In genomic region chr6:30127238-30128093, GRCh38 we compare ENCODE assay signal across 12 cellular contexts. TPM values are rescaled to one million over a fixed set of nuclear protein-coding genes. Genes with fewer than 3 reads are reported as not detected.
DNase-seq lines count a peak whose midpoint lies in the region; ATAC-seq and TF ChIP-seq lines count a peak whose summit lies in the region.
"Had no signal": no experiment of that assay in that cellular context is flagged by ENCODE, and none has a peak within 500 bp of the region (broad histone marks: within the 10 kb centered on the region; RNA-seq: fewer than 3 reads in every experiment).

No MANE protein-coding gene starts in this region.

- H3K27me3 Mint-ChIP-seq in activated T-helper 1 cell treated with anti-CD3 and anti-CD28 coated beads, Interleukin-12 subunit alpha, Interleukin-12 subunit beta, Interleukin-2, Interleukin-4 antibody, amounts not matched to agents 30 ng/mL and 10 ng/mL and 1 ng/mL, durations not matched to agents 14 hours and 24 hours and 36 hours (ENCODE audit: insufficient read depth) = peaks cover 61% of the 10 kb centered on the region

- 6% methylated on average over 50 of the region's 50 CpGs for WGBS in right cardiac atrium

- H3K9ac ChIP-seq in BLaER1 treated with 17β-estradiol and CSF1 and Interleukin-3, amounts not matched to agents 10 nM and 100 nM = peak overlapping the region in 10 of 11 experiments; percentile 2 to 50 (median 23); a peak in 11 of 22 replicates
- no peak overlapping the region for H3K9ac ChIP-seq in neural cell (ENCODE audit: low read length)

- no peak for TF ChIP-seq RAD21 in neural cell (conservative IDR thresholded peaks at IDR 0.05)

- H3K27ac ChIP-seq in BLaER1 treated with 17β-estradiol and CSF1 and Interleukin-3, amounts not matched to agents 10 nM and 100 nM = no peak overlapping the region
- no peak overlapping the region for H3K27ac ChIP-seq in right cardiac atrium (ENCODE audit: low read length)
- H3K27ac ChIP-seq in neural cell (ENCODE audit: low read length) = no peak overlapping the region

- DNase-seq in activated T-helper 1 cell treated with anti-CD3 and anti-CD28 coated beads, Interleukin-12 subunit alpha, Interleukin-12 subunit beta, Interleukin-2, Interleukin-4 antibody, amounts not matched to agents 30 ng/mL and 10 ng/mL and 1 ng/mL, durations not matched to agents 14 hours and 24 hours and 36 hours (ENCODE audit: low spot score) = no peak
- DNase-seq in right cardiac atrium = peak in 2 of 3 donors; percentile 40 to 50
- no peak for DNase-seq in NCI-H1092 treated with DMSO at 0.1 percent for 48 hours (lab: John Stamatoyannopoulos, UW)
- DNase-seq in posterior cingulate gyrus = no peak
- DNase-seq in activated effector memory CD4-positive, alpha-beta T cell treated with anti-CD3 and anti-CD28 coated beads, Interleukin-2, amount 50 U/mL, for 16 hours = no peak
- no peak for DNase-seq in SIG-M5 (lab: John Stamatoyannopoulos, UW)
- DNase-seq: DND-41; naive thymus-derived CD4-positive, alpha-beta T cell; NCI-H345 had no signal

- TF ChIP-seq EP300 in neural cell (conservative IDR thresholded peaks at IDR 0.05; ENCODE audit: poor library complexity, severe bottlenecking) = no peak

- no peak for TF ChIP-seq CTCF in neural cell (IDR thresholded peaks at IDR 0.05; ENCODE audit: poor library complexity, severe bottlenecking)

- no peaks in the 10 kb centered on the region for H3K9me2 ChIP-seq in neural cell (ENCODE audit: insufficient read depth, low read length)

- no peaks in the 10 kb centered on the region for H3K9me3 ChIP-seq in BLaER1 treated with 17β-estradiol and CSF1 and Interleukin-3, amounts not matched to agents 10 nM and 100 nM (replicated peaks in 1 of 11)
- H3K9me3 ChIP-seq in right cardiac atrium (ENCODE audit: control insufficient read depth, low read length) (no peaks in the 10 kb centered on the region), neural cell (ENCODE audit: low read length) (no peaks in the 10 kb centered on the region)

- no peaks in the 10 kb centered on the region for H3K9me3 Mint-ChIP-seq in activated T-helper 1 cell treated with anti-CD3 and anti-CD28 coated beads, Interleukin-12 subunit alpha, Interleukin-12 subunit beta, Interleukin-2, Interleukin-4 antibody, amounts not matched to agents 30 ng/mL and 10 ng/mL and 1 ng/mL, durations not matched to agents 14 hours and 24 hours and 36 hours
- H3K9me3 Mint-ChIP-seq: naive thymus-derived CD4-positive, alpha-beta T cell had no signal

- peaks cover 25% of the 10 kb centered on the region for H3K4me1 Mint-ChIP-seq in activated T-helper 1 cell treated with anti-CD3 and anti-CD28 coated beads, Interleukin-12 subunit alpha, Interleukin-12 subunit beta, Interleukin-2, Interleukin-4 antibody, amounts not matched to agents 30 ng/mL and 10 ng/mL and 1 ng/mL, durations not matched to agents 14 hours and 24 hours and 36 hours (ENCODE audit: low read depth)

- no peaks in the 10 kb centered on the region for H3F3A ChIP-seq in neural cell (ENCODE audit: insufficient read depth, low read length, poor library complexity, severe bottlenecking)

- no peak overlapping the region for H2AFZ ChIP-seq in neural cell (ENCODE audit: low read depth, low read length)

- peak overlapping the region; percentile 19 to 64 (median 45); a peak in 19 of 20 replicates for H3K4me3 ChIP-seq in BLaER1 treated with 17β-estradiol and CSF1 and Interleukin-3, amounts not matched to agents 10 nM and 100 nM
- H3K4me3 ChIP-seq in right cardiac atrium (ENCODE audit: low read length) (no peak overlapping the region), neural cell (ENCODE audit: low read length) (peak overlapping the region; percentile 53)

- H3K36me3 Mint-ChIP-seq in activated T-helper 1 cell treated with anti-CD3 and anti-CD28 coated beads, Interleukin-12 subunit alpha, Interleukin-12 subunit beta, Interleukin-2, Interleukin-4 antibody, amounts not matched to agents 30 ng/mL and 10 ng/mL and 1 ng/mL, durations not matched to agents 14 hours and 24 hours and 36 hours (ENCODE audit: low read depth) = no peaks in the 10 kb centered on the region
- H3K36me3 Mint-ChIP-seq: naive thymus-derived CD4-positive, alpha-beta T cell had no signal

- ATAC-seq in right cardiac atrium = peak in 1 of 2 donors; percentile 45
- ATAC-seq: naive thymus-derived CD4-positive, alpha-beta T cell had no signal

- H3K4me1 ChIP-seq in BLaER1 treated with 17β-estradiol and CSF1 and Interleukin-3, amounts not matched to agents 10 nM and 100 nM = peaks cover 10 to 50% (median 30%) of the 10 kb centered on the region in 10 experiments; a peak in 18 of 20 replicates
- no peaks in the 10 kb centered on the region for H3K4me1 ChIP-seq in right cardiac atrium (ENCODE audit: control insufficient read depth, insufficient read depth, low read length)

- H3K4me2 ChIP-seq in BLaER1 treated with 17β-estradiol and CSF1 and Interleukin-3, amounts not matched to agents 10 nM and 100 nM = peak overlapping the region; percentile 76 to 95 (median 87)
- H3K4me2 ChIP-seq in neural cell (ENCODE audit: low read length) = no peak overlapping the region

- intact Hi-C loops in activated T-helper 1 cell treated with anti-CD3 and anti-CD28 coated beads, Interleukin-12 subunit alpha, Interleukin-12 subunit beta, Interleukin-2, Interleukin-4 antibody, amounts not matched to agents 30 ng/mL and 10 ng/mL and 1 ng/mL, durations not matched to agents 14 hours and 24 hours and 36 hours (cut with micrococcal nuclease) = no loop called here
- intact Hi-C loops in right cardiac atrium (cut with DNase I) = no loop called here
- intact Hi-C loops in posterior cingulate gyrus (cut with DNase I) = no loop called here

- peaks cover 21 to 43% (median 37%) of the 10 kb centered on the region in 11 experiments for H3K27me3 ChIP-seq in BLaER1 treated with 17β-estradiol and CSF1 and Interleukin-3, amounts not matched to agents 10 nM and 100 nM
- no peaks in the 10 kb centered on the region for H3K27me3 ChIP-seq in right cardiac atrium (ENCODE audit: control insufficient read depth, insufficient read depth)
- H3K27me3 ChIP-seq in neural cell (ENCODE audit: insufficient read depth, low read depth, low read length) = peaks cover 67% of the 10 kb centered on the region

- no peak overlapping the region for H3K4me3 Mint-ChIP-seq in activated T-helper 1 cell treated with anti-CD3 and anti-CD28 coated beads, Interleukin-12 subunit alpha, Interleukin-12 subunit beta, Interleukin-2, Interleukin-4 antibody, amounts not matched to agents 30 ng/mL and 10 ng/mL and 1 ng/mL, durations not matched to agents 14 hours and 24 hours and 36 hours

- H4K20me1 ChIP-seq in BLaER1 treated with 17β-estradiol and CSF1 and Interleukin-3, amounts not matched to agents 10 nM and 100 nM = 0 out of 22 replicates have a peak, but pooled peaks cover 0 to 5% (median 0%) of the 10 kb centered on the region in 11 experiments
- no peaks in the 10 kb centered on the region for H4K20me1 ChIP-seq in neural cell (ENCODE audit: insufficient read depth)

- no peaks in the 10 kb centered on the region for H3K79me2 ChIP-seq in neural cell (replicated peaks; ENCODE audit: insufficient read depth, low read length)

- peak overlapping the region; percentile 21 for H3K27ac Mint-ChIP-seq in activated T-helper 1 cell treated with anti-CD3 and anti-CD28 coated beads, Interleukin-12 subunit alpha, Interleukin-12 subunit beta, Interleukin-2, Interleukin-4 antibody, amounts not matched to agents 30 ng/mL and 10 ng/mL and 1 ng/mL, durations not matched to agents 14 hours and 24 hours and 36 hours
- H3K27ac Mint-ChIP-seq: naive thymus-derived CD4-positive, alpha-beta T cell had no signal

- H3K36me3 ChIP-seq in BLaER1 treated with 17β-estradiol and CSF1 and Interleukin-3, amounts not matched to agents 10 nM and 100 nM = no peaks in the 10 kb centered on the region
- H3K36me3 ChIP-seq in neural cell (ENCODE audit: insufficient read depth, low read length) = no peaks in the 10 kb centered on the region

TF ChIP-seq in neural cell, 6 proteins besides CTCF, POLR2A, EP300 and RAD21 (continues in another document):
- TF ChIP-seq SMC3 (conservative IDR thresholded peaks at IDR 0.05; ENCODE audit: poor library complexity) = no peak

RNA-seq across cellular contexts. Expression of gene TRIM40, which starts 8.5 kb away (rescaled TPM):
- not detected in 2 replicates for total RNA-seq in activated T-helper 1 cell treated with anti-CD3 and anti-CD28 coated beads, Interleukin-12 subunit alpha, Interleukin-12 subunit beta, Interleukin-2, Interleukin-4 antibody, amounts not matched to agents 30 ng/mL and 10 ng/mL and 1 ng/mL, durations not matched to agents 14 hours and 24 hours and 36 hours
- not detected for total RNA-seq in right cardiac atrium
- not detected for polyA plus RNA-seq in right cardiac atrium
- polyA plus RNA-seq in neural cell = not detected in 2 replicates
- not detected in 2 replicates for polyA minus RNA-seq in neural cell
- total RNA-seq: naive thymus-derived CD4-positive, alpha-beta T cell; RPMI7951 had no signal
- polyA plus RNA-seq: naive thymus-derived CD4-positive, alpha-beta T cell had no signal

RNA-seq across cellular contexts. Expression of gene TRIM31, which starts 14.6 kb away (rescaled TPM):
- not detected in 2 replicates for total RNA-seq in activated T-helper 1 cell treated with anti-CD3 and anti-CD28 coated beads, Interleukin-12 subunit alpha, Interleukin-12 subunit beta, Interleukin-2, Interleukin-4 antibody, amounts not matched to agents 30 ng/mL and 10 ng/mL and 1 ng/mL, durations not matched to agents 14 hours and 24 hours and 36 hours
- not detected for total RNA-seq in right cardiac atrium
- polyA plus RNA-seq in right cardiac atrium (not detected), neural cell (not detected in 2 replicates)
- polyA minus RNA-seq in neural cell = not detected in 2 replicates
- total RNA-seq: RPMI7951 had no signal

RNA-seq across cellular contexts. Expression of gene TRIM10, which starts 33.5 kb away (rescaled TPM):
- 0.05 and 0.08 TPM in 2 replicates for total RNA-seq in activated T-helper 1 cell treated with anti-CD3 and anti-CD28 coated beads, Interleukin-12 subunit alpha, Interleukin-12 subunit beta, Interleukin-2, Interleukin-4 antibody, amounts not matched to agents 30 ng/mL and 10 ng/mL and 1 ng/mL, durations not matched to agents 14 hours and 24 hours and 36 hours
- total RNA-seq in right cardiac atrium = not detected
- polyA plus RNA-seq in right cardiac atrium (not detected), neural cell (not detected in 2 replicates)
- not detected in 2 replicates for polyA minus RNA-seq in neural cell
- total RNA-seq: RPMI7951 had no signal
- polyA plus RNA-seq: naive thymus-derived CD4-positive, alpha-beta T cell had no signal

RNA-seq across cellular contexts. Expression of gene TRIM15, which starts 35.9 kb away (rescaled TPM):
- 0.39 and 0.59 TPM in 2 replicates for total RNA-seq in activated T-helper 1 cell treated with anti-CD3 and anti-CD28 coated beads, Interleukin-12 subunit alpha, Interleukin-12 subunit beta, Interleukin-2, Interleukin-4 antibody, amounts not matched to agents 30 ng/mL and 10 ng/mL and 1 ng/mL, durations not matched to agents 14 hours and 24 hours and 36 hours
- not detected for total RNA-seq in right cardiac atrium
- not detected for polyA plus RNA-seq in right cardiac atrium
- polyA plus RNA-seq in neural cell = not detected in 2 replicates
- not detected in 2 replicates for polyA minus RNA-seq in neural cell
- total RNA-seq: RPMI7951 had no signal
- polyA plus RNA-seq: naive thymus-derived CD4-positive, alpha-beta T cell had no signal

RNA-seq across cellular contexts. Expression of gene RNF39, which starts 51.9 kb away (rescaled TPM):
- total RNA-seq in activated T-helper 1 cell treated with anti-CD3 and anti-CD28 coated beads, Interleukin-12 subunit alpha, Interleukin-12 subunit beta, Interleukin-2, Interleukin-4 antibody, amounts not matched to agents 30 ng/mL and 10 ng/mL and 1 ng/mL, durations not matched to agents 14 hours and 24 hours and 36 hours = not detected in 2 replicates
- not detected for total RNA-seq in right cardiac atrium
- polyA plus RNA-seq in right cardiac atrium (not detected), neural cell (not detected in 2 replicates)
- polyA minus RNA-seq in neural cell = not detected in 2 replicates
- total RNA-seq: naive thymus-derived CD4-positive, alpha-beta T cell; RPMI7951 had no signal

Comparison
In these comparisons a context has a peak if more than half of its experiments do, and no peak if none do; other contexts are left out.
1. DNase-seq: peak in right cardiac atrium (2 of 3); none in activated T-helper 1 cell treated with anti-CD3 and anti-CD28 coated beads, Interleukin-12 subunit alpha, Interleukin-12 subunit beta, Interleukin-2, Interleukin-4 antibody, amounts not matched to agents 30 ng/mL and 10 ng/mL and 1 ng/mL, durations not matched to agents 14 hours and 24 hours and 36 hours (single experiment), NCI-H1092 treated with DMSO at 0.1 percent for 48 hours (single experiment), posterior cingulate gyrus (0 of 10), activated effector memory CD4-positive, alpha-beta T cell treated with anti-CD3 and anti-CD28 coated beads, Interleukin-2, amount 50 U/mL, for 16 hours (single experiment) and SIG-M5 (single experiment).